ENCODE assay signal across 25 cellular contexts in the genomic region with DNA sequence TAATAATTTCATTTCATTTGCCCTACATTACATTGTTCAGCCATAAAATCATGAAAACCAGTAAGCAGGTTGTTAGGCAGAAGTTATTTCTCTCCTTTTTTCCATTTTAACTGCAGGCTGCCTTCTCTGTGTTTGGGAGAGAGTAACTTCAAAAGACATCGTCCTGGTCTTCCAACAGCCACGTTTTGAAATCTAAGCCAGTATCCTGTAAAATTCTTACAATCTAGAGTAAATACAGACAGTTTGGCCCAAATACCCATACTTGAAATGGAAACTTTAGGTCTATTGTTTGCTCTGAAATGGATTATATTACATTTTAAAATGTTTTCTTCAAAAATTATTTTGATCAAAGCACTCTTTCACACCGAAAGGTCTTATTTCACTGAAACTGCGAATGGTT.
DNase-seq lines count a peak whose midpoint lies in the region; ATAC-seq, FAIRE-seq and TF ChIP-seq lines count a peak whose summit lies in the region.
"Had no signal": no experiment of that assay in that cellular context is flagged by ENCODE, and none has a peak within 500 bp of the region (broad histone marks: within the 10 kb centered on the region; RNA-seq: fewer than 3 reads in every experiment).

No MANE protein-coding gene starts in this region.

- H3K9me2 ChIP-seq in PC-9 (ENCODE audit: insufficient read depth) = no peaks in the 10 kb centered on the region

- POLR2A ChIA-PET in Caco-2 (lab: Charles Lee) (no interaction called here), PC-9 (lab: Charles Lee; ENCODE audit: unreplicated experiment) (no interaction called here)

- BruUV-seq in Caco-2 (replicated peaks; lab: Mats Ljungman, UMichigan) (no TSS peak), PC-9 (replicated peaks; lab: Mats Ljungman, UMichigan) (no TSS peak)

- ATAC-seq in gastroesophageal sphincter = no peak
- ATAC-seq: natural killer cell treated with Interleukin-12 subunit alpha and Interleukin-12 subunit beta and Interleukin-15 and Interleukin-18, amount 100 ng/mL, for 72 hours had no signal

- peaks cover 3% of the 10 kb centered on the region for H3K27me3 Mint-ChIP-seq in Caco-2 (ENCODE audit: insufficient read depth, unreplicated experiment)
- H3K27me3 Mint-ChIP-seq: natural killer cell treated with Interleukin-12 subunit alpha and Interleukin-12 subunit beta and Interleukin-15 and Interleukin-18, amount 100 ng/mL, for 72 hours had no signal

- H3K79me2 ChIP-seq in PC-9 (ENCODE audit: low read depth) = no peaks in the 10 kb centered on the region

- H3K27ac Mint-ChIP-seq in Caco-2 (ENCODE audit: unreplicated experiment) = no peak overlapping the region
- H3K27ac Mint-ChIP-seq: activated T-helper 1 cell treated with anti-CD3 and anti-CD28 coated beads, Interleukin-12 subunit alpha, Interleukin-12 subunit beta, Interleukin-2, Interleukin-4 antibody, amounts not matched to agents 30 ng/mL and 10 ng/mL and 1 ng/mL, durations not matched to agents 14 hours and 24 hours and 36 hours; CD14-positive monocyte; HFFc6; natural killer cell treated with Interleukin-12 subunit alpha and Interleukin-12 subunit beta and Interleukin-15 and Interleukin-18, amount 100 ng/mL, for 72 hours had no signal

- peaks cover 19% of the 10 kb centered on the region for H3K4me1 Mint-ChIP-seq in Caco-2 (ENCODE audit: low read depth, unreplicated experiment)
- H3K4me1 Mint-ChIP-seq: CD14-positive monocyte had no signal

- no peak overlapping the region for H3K4me3 ChIP-seq in Caco-2 (ENCODE audit: low read depth, low read length)
- H3K4me3 ChIP-seq in PC-9 = no peak overlapping the region
- no peak overlapping the region for H3K4me3 ChIP-seq in gastroesophageal sphincter
- no peak overlapping the region for H3K4me3 ChIP-seq in prostate gland
- H3K4me3 ChIP-seq in stomach = no peak overlapping the region
- H3K4me3 ChIP-seq: left lung, smooth muscle cell had no signal

- TF ChIP-seq EP300 in gastroesophageal sphincter (IDR thresholded peaks at IDR 0.05) (no peak), stomach (IDR thresholded peaks at IDR 0.05) (no peak)

- no peak for TF ChIP-seq CTCF in Caco-2 (IDR thresholded peaks at IDR 0.05; ENCODE audit: insufficient read depth in 1 of 2, low read depth in 1 of 2, low read length in 1 of 2, severe bottlenecking in 1 of 2, unreplicated experiment in 1 of 2)
- TF ChIP-seq CTCF in PC-9 (conservative IDR thresholded peaks at IDR 0.05) = no peak
- no peak for TF ChIP-seq CTCF in gastroesophageal sphincter (IDR thresholded peaks at IDR 0.05)
- no peak for TF ChIP-seq CTCF in prostate gland (IDR thresholded peaks at IDR 0.05)
- no peak for TF ChIP-seq CTCF in stomach (IDR thresholded peaks at IDR 0.05)

- intact Hi-C loops in Caco-2 (cut with micrococcal nuclease; ENCODE audit: unreplicated experiment) = no loop called here
- intact Hi-C loops in PC-9 (cut with micrococcal nuclease; ENCODE audit: unreplicated experiment) = no loop called here
- intact Hi-C loops in prostate gland (cut with DNase I) = loop anchor here (5.0 kb wide), 1 partner anchor 357 kb away; no protein-coding TSS in a partner anchor
- intact Hi-C loops in stomach (cut with DNase I; ENCODE audit: low total_unique reads) = no loop called here

- H3K4me1 ChIP-seq in Caco-2 (peaks cover 11% of the 10 kb centered on the region; the same call in 1 of the 2 replicates), PC-9 (replicated peaks; ENCODE audit: insufficient read depth) (0 out of 2 replicates have a peak, but pooled peaks cover 8% of the 10 kb centered on the region), gastroesophageal sphincter (peaks cover 12 to 76% (median 15%) of the 10 kb centered on the region in 3 donors), prostate gland (replicated peaks) (peaks cover 13% of the 10 kb centered on the region), stomach (peaks cover 0 to 25% (median 7%) of the 10 kb centered on the region in 4 donors)
- H3K4me1 ChIP-seq: left lung had no signal

- no peaks in the 10 kb centered on the region for H3K9me3 Mint-ChIP-seq in Caco-2 (ENCODE audit: unreplicated experiment)
- H3K9me3 Mint-ChIP-seq: activated T-helper 1 cell treated with anti-CD3 and anti-CD28 coated beads, Interleukin-12 subunit alpha, Interleukin-12 subunit beta, Interleukin-2, Interleukin-4 antibody, amounts not matched to agents 30 ng/mL and 10 ng/mL and 1 ng/mL, durations not matched to agents 14 hours and 24 hours and 36 hours; HFFc6; mesothelial cell of epicardium; WTC11 had no signal

- DNase-seq in Caco-2 = no peak
- no peak for DNase-seq in PC-9
- DNase-seq in prostate gland (ENCODE audit: low spot score) = no peak
- no peak for DNase-seq in stomach
- DNase-seq in GM12891 (ENCODE audit: insufficient read length, low spot score) = no peak
- DNase-seq in KBM-7 = no peak
- DNase-seq: activated CD4-positive, alpha-beta T cell treated with anti-CD3 and anti-CD28 coated beads, Interleukin-2, amount 50 U/mL, for 1 hour; activated naive CD4-positive, alpha-beta T cell treated with anti-CD3 and anti-CD28 coated beads, Interleukin-2, amount 50 U/mL, for 16 hours; amygdala; caudate nucleus; KG1; left lung; NCI-H1436 treated with DMSO at 0.1 percent for 48 hours; NCI-H510A; SIG-M5; stimulated activated CD4-positive, alpha-beta T cell treated with anti-CD3 and anti-CD28 coated beads, Interleukin-2, amount 100 ng/mL, for 24 hours had no signal

- in situ Hi-C loops in KBM-7 (cut with MboI; ENCODE audit: low pct_unique_long_range_greater_than_20kb, low sequenced_read_pairs) = no loop called here

- 12 to 21% methylated on average over 4 of the region's 4 CpGs for WGBS in gastroesophageal sphincter (ENCODE audit: low coverage in 1 of 2), 2 donors
- WGBS in prostate gland = 16% methylated on average over 4 of the region's 4 CpGs
- 32 to 45% (median 34%) methylated on average over 4 of the region's 4 CpGs for WGBS in stomach, 5 donors

- H3K27ac ChIP-seq in PC-9 = no peak overlapping the region
- peak overlapping the region; percentile 45 to 75 (median 61) for H3K27ac ChIP-seq in gastroesophageal sphincter
- peak overlapping the region; percentile 14 to 19 for H3K27ac ChIP-seq in prostate gland
- peak overlapping the region in 2 of 5 donors; percentile 17 to 50 for H3K27ac ChIP-seq in stomach

- no peaks in the 10 kb centered on the region for H3K36me3 Mint-ChIP-seq in Caco-2 (ENCODE audit: insufficient read depth, unreplicated experiment)
- H3K36me3 Mint-ChIP-seq: CD14-positive monocyte; mesothelial cell of epicardium; natural killer cell treated with Interleukin-12 subunit alpha and Interleukin-12 subunit beta and Interleukin-15 and Interleukin-18, amount 100 ng/mL, for 72 hours; WTC11 had no signal

- H3K9me3 ChIP-seq in Caco-2 (no peaks in the 10 kb centered on the region), PC-9 (ENCODE audit: insufficient read depth, low read depth) (no peaks in the 10 kb centered on the region), gastroesophageal sphincter (no peaks in the 10 kb centered on the region), prostate gland (no peaks in the 10 kb centered on the region), stomach (no peaks in the 10 kb centered on the region)
- H3K9me3 ChIP-seq: left lung had no signal

- peak overlapping the region; percentile 27 for H3K4me3 Mint-ChIP-seq in Caco-2 (ENCODE audit: unreplicated experiment)
- H3K4me3 Mint-ChIP-seq: activated T-helper 1 cell treated with anti-CD3 and anti-CD28 coated beads, Interleukin-12 subunit alpha, Interleukin-12 subunit beta, Interleukin-2, Interleukin-4 antibody, amounts not matched to agents 30 ng/mL and 10 ng/mL and 1 ng/mL, durations not matched to agents 14 hours and 24 hours and 36 hours; CD14-positive monocyte; HFFc6; mesothelial cell of epicardium; natural killer cell treated with Interleukin-12 subunit alpha and Interleukin-12 subunit beta and Interleukin-15 and Interleukin-18, amount 100 ng/mL, for 72 hours; WTC11 had no signal

- H3K36me3 ChIP-seq in Caco-2 (ENCODE audit: control insufficient read depth, insufficient read depth, low read length) (no peaks in the 10 kb centered on the region), PC-9 (ENCODE audit: low read depth) (no peaks in the 10 kb centered on the region), gastroesophageal sphincter (peaks cover 0 to 8% of the 10 kb centered on the region in 2 donors), prostate gland (no peaks in the 10 kb centered on the region), stomach (no peaks in the 10 kb centered on the region)
- H3K36me3 ChIP-seq: left lung had no signal

- H4K20me1 ChIP-seq in PC-9 (ENCODE audit: insufficient read depth) = no peaks in the 10 kb centered on the region

- no peaks in the 10 kb centered on the region for H3K27me3 ChIP-seq in Caco-2 (replicated peaks; ENCODE audit: control insufficient read depth, insufficient read depth, low read length)
- H3K27me3 ChIP-seq in PC-9 (ENCODE audit: insufficient read depth, low read depth) = no peaks in the 10 kb centered on the region
- no peaks in the 10 kb centered on the region for H3K27me3 ChIP-seq in gastroesophageal sphincter
- no peaks in the 10 kb centered on the region for H3K27me3 ChIP-seq in prostate gland (replicated peaks; ENCODE audit: insufficient read depth)
- no peaks in the 10 kb centered on the region for H3K27me3 ChIP-seq in stomach
- H3K27me3 ChIP-seq: left lung had no signal

- no peak for FAIRE-seq in GM12891 (lab: Jason Lieb, UNC)
- FAIRE-seq: GM19239 had no signal

- no peak overlapping the region for H3K4me2 ChIP-seq in PC-9
- H3K4me2 ChIP-seq: smooth muscle cell had no signal

- TF ChIP-seq POLR2A in gastroesophageal sphincter (IDR thresholded peaks at IDR 0.05) (no peak), prostate gland (IDR thresholded peaks at IDR 0.05) (no peak), stomach (IDR thresholded peaks at IDR 0.05) (no peak), GM12891 (IDR thresholded peaks at IDR 0.05; ENCODE audit: low read depth, low read length) (no peak)

- no peaks in the 10 kb centered on the region for H3F3A ChIP-seq in PC-9 (ENCODE audit: insufficient read depth, low read depth)

- CTCF ChIA-PET in Caco-2 (lab: Charles Lee) (no interaction called here), PC-9 (lab: Charles Lee) (no interaction called here)

- peak overlapping the region; percentile 24; the same call in 1 of the 2 replicates for H2AFZ ChIP-seq in PC-9

TF ChIP-seq in GM12891, 5 proteins besides CTCF, POLR2A, EP300 and RAD21:
- TF ChIP-seq TAF1 (IDR thresholded peaks at IDR 0.05; ENCODE audit: low read depth, low read length) (no peak), SPI1 (IDR thresholded peaks at IDR 0.05; ENCODE audit: low read depth, low read length) (no peak), PAX5 (IDR thresholded peaks at IDR 0.05; ENCODE audit: insufficient read depth, low read length, severe bottlenecking) (no peak), POU2F2 (IDR thresholded peaks at IDR 0.05; ENCODE audit: low read depth, low read length) (no peak), POLR2AphosphoS5 (IDR thresholded peaks at IDR 0.05; ENCODE audit: low read depth, low read length) (no peak)
TF ChIP-seq in GM12891: peak in this region for 0.
